Comparison of ENCODE assay signal across 16 cellular contexts in genomic region chr22:44091751-44092150, GRCh38.
"Had no signal": no experiment of that assay in that cellular context is flagged by ENCODE, and none has a peak within 500 bp of the region (broad histone marks: within the 10 kb centered on the region; RNA-seq: fewer than 3 reads in every experiment).

No MANE protein-coding gene starts in this region.

- H3K9me3 ChIP-seq: MG63, SK-N-SH had no signal

- DNase-seq: NCI-H1092, NCI-H1105 treated with DMSO at 0.1 percent for 48 hours, NCI-H1417 treated with DMSO at 0.1 percent for 48 hours, NCI-H146, NCI-H1694 treated with DMSO at 0.1 percent for 48 hours, NCI-H1930, NCI-H2081, NCI-H2107, NCI-H2227 treated with DMSO at 0.1 percent for 48 hours, NCI-H526 treated with DMSO at 0.1 percent for 48 hours, NCI-H748 treated with DMSO at 0.1 percent for 48 hours had no signal

- H3K36me3 Mint-ChIP-seq: T-cell had no signal

- H3K27me3 ChIP-seq: MG63 had no signal

- H3K27ac ChIP-seq: RWPE1 had no signal

- H3K9me3 Mint-ChIP-seq: T-cell had no signal

- H3K4me3 ChIP-seq: MG63 had no signal

- H3K27ac Mint-ChIP-seq: T-cell had no signal

- H3K4me3 Mint-ChIP-seq: T-cell had no signal

- ATAC-seq: Panc1 had no signal

- H3K27me3 Mint-ChIP-seq: T-cell had no signal
